8 cellular contexts compared by ENCODE assay signal in genomic region chr14:28635387-28635786, GRCh38.
DNase-seq lines count a peak whose midpoint lies in the region; ATAC-seq and TF ChIP-seq lines count a peak whose summit lies in the region.

No MANE protein-coding gene starts in this region.

- no peaks in the 10 kb centered on the region for H3K36me3 ChIP-seq in BE2C
- no peaks in the 10 kb centered on the region for H3K36me3 ChIP-seq in transverse colon
- H3K36me3 ChIP-seq in stomach, result no peaks in the 10 kb centered on the region

- H3K27me3 ChIP-seq in BE2C (no peaks in the 10 kb centered on the region), transverse colon (no peaks in the 10 kb centered on the region), stomach (no peaks in the 10 kb centered on the region)

- H3K4me1 ChIP-seq in BE2C (no peaks in the 10 kb centered on the region), transverse colon (no peaks in the 10 kb centered on the region), stomach (no peaks in the 10 kb centered on the region)

- TF ChIP-seq EP300 in transverse colon (IDR thresholded peaks at IDR 0.05; ENCODE audit: low read depth) (no peak), stomach (IDR thresholded peaks at IDR 0.05) (no peak)

- 3 to 5% methylated on average over 7 of the region's 7 CpGs for WGBS in transverse colon (ENCODE audit: low coverage in 1 of 2), 2 donors
- 3 to 5% (median 4%) methylated on average over 7 of the region's 7 CpGs for WGBS in stomach, 5 donors

- H3K4me3 ChIP-seq in BE2C (ENCODE audit: low read depth, low read length) (no peak overlapping the region), fibroblast of mammary gland (ENCODE audit: control insufficient read depth, low read depth, low read length) (no peak overlapping the region), transverse colon (no peak overlapping the region), stomach (no peak overlapping the region)

- ATAC-seq in GM18868 (IDR thresholded peaks at IDR 0.05; ENCODE audit: unreplicated experiment), result no peak

- TF ChIP-seq CTCF in BE2C (IDR thresholded peaks at IDR 0.05; ENCODE audit: low read depth, low read length), result peak; percentile 32
- TF ChIP-seq CTCF in GM13977 (IDR thresholded peaks at IDR 0.05; ENCODE audit: extremely low read depth, insufficient read depth, missing control alignments), result peak; percentile 57
- TF ChIP-seq CTCF in fibroblast of mammary gland (conservative IDR thresholded peaks at IDR 0.05; ENCODE audit: control insufficient read depth, insufficient read depth, low read depth, low read length), result peak; percentile 48
- TF ChIP-seq CTCF in transverse colon (IDR thresholded peaks at IDR 0.05), result peak in 4 of 5 experiments; percentile 26 to 57 (median 44)
- peak in 3 of 7 experiments; percentile 23 to 33 (median 24) for TF ChIP-seq CTCF in stomach (IDR thresholded peaks at IDR 0.05)

- in situ Hi-C loops in GM13977 (cut with MboI; ENCODE audit: low pct_unique_long_range_greater_than_20kb, low sequenced_read_pairs, unreplicated experiment) (no loop called here), transverse colon (cut with MboI; ENCODE audit: low pct_ligation_motif_present in 1 of 4, low pct_unique_long_range_greater_than_20kb in 1 of 4, low sequenced_read_pairs in 3 of 4) (no loop called here)

- TF ChIP-seq POLR2A in transverse colon (IDR thresholded peaks at IDR 0.05), result no peak
- no peak for TF ChIP-seq POLR2A in stomach (IDR thresholded peaks at IDR 0.05)

- no peak for DNase-seq in BE2C
- peak; percentile 9 for DNase-seq in GM13977 (ENCODE audit: low spot score)
- DNase-seq in OCI-M1 (lab: John Stamatoyannopoulos, UW), result peak; percentile 62
- DNase-seq in fibroblast of mammary gland (ENCODE audit: low read depth), result peak; percentile 71
- DNase-seq in transverse colon, result no peak
- DNase-seq in stomach, result no peak
- DNase-seq in activated T-cell treated with anti-CD3 and anti-CD28 coated beads for 4 hours, result no peak

- H3K27ac ChIP-seq in transverse colon, result no peak overlapping the region
- H3K27ac ChIP-seq in stomach, result no peak overlapping the region

- H3K9me3 ChIP-seq in BE2C (no peaks in the 10 kb centered on the region), transverse colon (no peaks in the 10 kb centered on the region), stomach (peaks cover 0 to 11% (median 6%) of the 10 kb centered on the region in 4 donors)

- intact Hi-C loops in transverse colon (cut with DNase I; ENCODE audit: low total_unique reads) (no loop called here), stomach (cut with DNase I; ENCODE audit: low total_unique reads) (no loop called here)

Comparison
In these comparisons a context has a peak if more than half of its experiments do, and no peak if none do; other contexts are left out.
1. DNase-seq: peak in GM13977 (single experiment), OCI-M1 (single experiment) and fibroblast of mammary gland (single experiment); none in BE2C (single experiment), transverse colon (single experiment), stomach (single experiment) and activated T-cell treated with anti-CD3 and anti-CD28 coated beads for 4 hours (single experiment).